In genomic region chr11:16966633-16967346, GRCh38 we compare ENCODE assay signal across 19 cellular contexts. TPM values are rescaled to one million over a fixed set of nuclear protein-coding genes. Genes with fewer than 3 reads are reported as not detected.
DNase-seq lines count a peak whose midpoint lies in the region; ATAC-seq and TF ChIP-seq lines count a peak whose summit lies in the region.
"Had no signal": no experiment of that assay in that cellular context is flagged by ENCODE, and none has a peak within 500 bp of the region (broad histone marks: within the 10 kb centered on the region; RNA-seq: fewer than 3 reads in every experiment).

No MANE protein-coding gene starts in this region.

- intact Hi-C loops in mucosa of descending colon (cut with DNase I, micrococcal nuclease), result no loop called here
- intact Hi-C loops in transverse colon (cut with DNase I; ENCODE audit: low total_unique reads), result no loop called here

- H3K36me3 ChIP-seq in duodenal mucosa (ENCODE audit: control insufficient read depth in 1 of 2, insufficient read depth in 2 of 2, low read length in 2 of 2) (peaks cover 0 to 3% of the 10 kb centered on the region in 2 donors), mucosa of descending colon (ENCODE audit: low read depth) (no peaks in the 10 kb centered on the region), transverse colon (no peaks in the 10 kb centered on the region)
- H3K36me3 ChIP-seq: ascending aorta, neural progenitor cell, uterus had no signal

- DNase-seq in HuH-7 (ENCODE audit: low spot score) (peak; percentile 20), mucosa of descending colon (peak; percentile 66 to 81 (median 67)), transverse colon (peak; percentile 74), H4 (ENCODE audit: low spot score) (no peak), DMS53 (lab: John Stamatoyannopoulos, UW) (no peak), NCI-H2081 (lab: John Stamatoyannopoulos, UW) (no peak)
- DNase-seq: activated CD4-positive, alpha-beta memory T cell treated with anti-CD3 and anti-CD28 coated beads, Interleukin-2, amount 10 ng/mL, durations not matched to agents 7 days and 5 days; activated effector memory CD4-positive, alpha-beta T cell treated with anti-CD3 and anti-CD28 coated beads, Interleukin-2, amount 50 U/mL, for 16 hours; activated naive CD8-positive, alpha-beta T cell treated with anti-CD3 and anti-CD28 coated beads, Interleukin-2, amount 10 ng/mL, durations not matched to agents 7 days and 5 days; activated T-cell treated with anti-CD3 and anti-CD28 coated beads for 4 hours; IMR-90; NCI-H1105 treated with DMSO at 0.1 percent for 48 hours; NCI-H748 treated with DMSO at 0.1 percent for 48 hours; stimulated activated CD4-positive, alpha-beta T cell treated with anti-CD3 and anti-CD28 coated beads, Interleukin-4, amount 100 ng/mL, for 4 hours; uterus had no signal

- H3K4me3 ChIP-seq in duodenal mucosa (ENCODE audit: low read depth in 1 of 2, low read length in 2 of 2) (peak overlapping the region; percentile 32 to 43), mucosa of descending colon (no peak overlapping the region), transverse colon (no peak overlapping the region)
- H3K4me3 ChIP-seq: ascending aorta, neural progenitor cell, uterus had no signal

- no peak for TF ChIP-seq POLR2A in transverse colon (IDR thresholded peaks at IDR 0.05)

- H3K9me3 ChIP-seq in duodenal mucosa (ENCODE audit: control insufficient read depth in 1 of 2, low read length in 2 of 2), result no peaks in the 10 kb centered on the region
- no peaks in the 10 kb centered on the region for H3K9me3 ChIP-seq in mucosa of descending colon
- H3K9me3 ChIP-seq in transverse colon, result no peaks in the 10 kb centered on the region
- H3K9me3 ChIP-seq: ascending aorta, uterus had no signal

- TF ChIP-seq CTCF in mucosa of descending colon (IDR thresholded peaks at IDR 0.05), result no peak
- no peak for TF ChIP-seq CTCF in transverse colon (IDR thresholded peaks at IDR 0.05)

- in situ Hi-C loops in transverse colon (cut with MboI; ENCODE audit: low pct_ligation_motif_present in 1 of 4, low pct_unique_long_range_greater_than_20kb in 1 of 4, low sequenced_read_pairs in 3 of 4), result no loop called here

- no peaks in the 10 kb centered on the region for H3K27me3 ChIP-seq in duodenal mucosa (ENCODE audit: control insufficient read depth in 1 of 2, insufficient read depth in 2 of 2, low read length in 2 of 2)
- H3K27me3 ChIP-seq in transverse colon, result no peaks in the 10 kb centered on the region
- H3K27me3 ChIP-seq: ascending aorta, neural progenitor cell, uterus had no signal

- peaks cover 52 to 59% of the 10 kb centered on the region in 2 donors for H3K4me1 ChIP-seq in duodenal mucosa (ENCODE audit: control insufficient read depth in 1 of 2, insufficient read depth in 2 of 2, low read length in 2 of 2)
- peaks cover 34% of the 10 kb centered on the region for H3K4me1 ChIP-seq in mucosa of descending colon (ENCODE audit: low read depth)
- peaks cover 0 to 63% (median 32%) of the 10 kb centered on the region in 4 donors for H3K4me1 ChIP-seq in transverse colon
- H3K4me1 ChIP-seq: ascending aorta, uterus had no signal

- peak overlapping the region; percentile 34 to 59 for H3K9ac ChIP-seq in duodenal mucosa (ENCODE audit: low read depth in 1 of 2, low read length in 2 of 2)
- H3K9ac ChIP-seq: neural progenitor cell had no signal

- TF ChIP-seq EP300 in transverse colon (IDR thresholded peaks at IDR 0.05; ENCODE audit: low read depth), result no peak

- H3K27ac ChIP-seq in duodenal mucosa (ENCODE audit: low read depth, low read length) (peak overlapping the region; percentile 75), transverse colon (peak overlapping the region; percentile 77 to 81 (median 80))
- H3K27ac ChIP-seq: ascending aorta, neural progenitor cell, uterus had no signal

- WGBS in transverse colon (ENCODE audit: low coverage in 1 of 2), 2 donors, result 38 to 55% methylated on average over 6 to 9 of the region's 9 CpGs

- ATAC-seq in mucosa of descending colon, result peak; percentile 88
- ATAC-seq: sciatic nerve had no signal

RNA-seq across cellular contexts. Expression of gene PLEKHA7, which starts 47.4 kb away (rescaled TPM):
- 100 to 1,000 TPM in 1 of 3 donors, 10 to 100 TPM in 2; 67.0 to 120 (median 99.6) TPM for total RNA-seq in mucosa of descending colon
- total RNA-seq in transverse colon, result 100 to 1,000 TPM; 109 to 243 (median 114) TPM
- 0.75 TPM in 1 of 2 replicates, not detected in the other for total RNA-seq in H4 (2014; rRNA removed; shearing (Covaris generic))
- total RNA-seq: IMR-90 had no signal

Comparison
In these comparisons a context has a peak if more than half of its experiments do, and no peak if none do; other contexts are left out.
1. DNase-seq: peak in HuH-7 (single experiment), mucosa of descending colon (3 of 3) and transverse colon (single experiment); none in H4 (single experiment), DMS53 (single experiment) and NCI-H2081 (0 of 2).
2. H3K4me3 ChIP-seq: peak in duodenal mucosa (2 of 2); none in mucosa of descending colon (single experiment) and transverse colon (0 of 4).
3. RNA of gene PLEKHA7, which starts 47.4 kb away (total RNA-seq): 109 to 243 TPM in transverse colon and 67.0 to 120 TPM in mucosa of descending colon; 0.75 TPM in H4; every median in the first group is over 10 times any median in the second.